7 cellular contexts compared by ENCODE assay signal in genomic region chr2:54657664-54658083, GRCh38.
DNase-seq lines count a peak whose midpoint lies in the region; ATAC-seq, FAIRE-seq and TF ChIP-seq lines count a peak whose summit lies in the region.

No MANE protein-coding gene starts in this region.

- H3K27ac ChIP-seq in H9 (ENCODE audit: insufficient read length, low read depth, low read length), result no peak overlapping the region
- peak overlapping the region; percentile 47 for H3K27ac ChIP-seq in RWPE1
- H3K27ac ChIP-seq in GM12878 (ENCODE audit: control insufficient read depth, insufficient read depth), result no peak overlapping the region

- no peak overlapping the region for H4K5ac ChIP-seq in H9 (ENCODE audit: insufficient read length, low read depth, low read length)

- H3T11ph ChIP-seq in H9 (ENCODE audit: low read length), result no peak overlapping the region

- peak; percentile 51; the same call in 1 of the 2 replicates for TF ChIP-seq RAD21 in GM12878 (IDR thresholded peaks at IDR 0.05; ENCODE audit: insufficient read depth, low read depth, low read length)

- CTCF ChIA-PET in RWPE1 (lab: Yijun Ruan, JAX) (interaction anchor here (0.6 to 3.1 kb wide), 6 partner anchors 29 to 708 kb away, joined by 3 to 10 read pairs (median 4); no protein-coding TSS in a partner anchor), GM12878 (lab: Yijun Ruan, JAX) (interaction anchor here (0.9 to 5.5 kb wide), 14 partner anchors 9 to 551 kb away, joined by 3 to 105 read pairs (median 4); no protein-coding TSS in a partner anchor)

- TF ChIP-seq EP300 in GM12878 (IDR thresholded peaks at IDR 0.05; ENCODE audit: borderline replicate concordance in 1 of 2, control insufficient read depth in 1 of 2, low read depth in 2 of 2, low read length in 2 of 2), result no peak

- peaks cover 32 to 45% of the 10 kb centered on the region in 2 experiments for H3K36me3 ChIP-seq in GM12878 (ENCODE audit: control insufficient read depth in 2 of 2, insufficient read depth in 2 of 2, low read length in 1 of 2)

- H3K79me2 ChIP-seq in H9 (ENCODE audit: insufficient read depth, low read length) (no peaks in the 10 kb centered on the region), GM12878 (ENCODE audit: control insufficient read depth, insufficient read depth, low read length) (no peaks in the 10 kb centered on the region)

- H3K27ac Mint-ChIP-seq in H9, result peak overlapping the region in 1 of 3 experiments; percentile 94; a peak in 1 of 7 replicates
- no peak overlapping the region for H3K27ac Mint-ChIP-seq in stimulated activated naive B cell treated with anti-CD40 and anti-IgM and Interleukin-4, amounts not matched to agents 10 μg/mL and 1 μg/mL and 100 μg/mL, for 72 hours

- peak; percentile 56; the same call in 1 of the 2 replicates for TF ChIP-seq POLR2A in GM12878 (IDR thresholded peaks at IDR 0.05; ENCODE audit: low read depth, low read length)

- H2AFZ ChIP-seq in H9 (ENCODE audit: low read length) (no peak overlapping the region), GM12878 (ENCODE audit: control insufficient read depth, low read depth, low read length) (no peak overlapping the region)

- no peak overlapping the region for H3K23ac ChIP-seq in H9 (ENCODE audit: insufficient read length, low read depth, low read length)

- H3K56ac ChIP-seq in H9 (ENCODE audit: insufficient read length, low read depth, low read length), result no peak overlapping the region

- H3K4me3 Mint-ChIP-seq in H9, result no peak overlapping the region
- H3K4me3 Mint-ChIP-seq in stimulated activated naive B cell treated with anti-CD40 and anti-IgM and Interleukin-4, amounts not matched to agents 10 μg/mL and 1 μg/mL and 100 μg/mL, for 72 hours, result no peak overlapping the region

- no peak overlapping the region for H3K9ac ChIP-seq in H9 (ENCODE audit: extremely low read depth, insufficient read length, low read length)
- H3K9ac ChIP-seq in GM12878 (ENCODE audit: control insufficient read depth, insufficient read depth, low read length), result no peak overlapping the region

- H3K4ac ChIP-seq in H9 (ENCODE audit: low read depth, low read length), result no peak overlapping the region

- POLR2A ChIA-PET in RWPE1 (lab: Yijun Ruan, JAX; ENCODE audit: low non-redundant PET), result no interaction called here
- POLR2A ChIA-PET in GM12878 (lab: Charles Lee), result interaction anchor here (1.0 to 1.7 kb wide), 4 partner anchors 21 to 134 kb away, joined by 3 to 6 read pairs (median 4); no protein-coding TSS in a partner anchor

- H3K27me3 Mint-ChIP-seq in H9 (ENCODE audit: low read depth), result no peaks in the 10 kb centered on the region
- H3K27me3 Mint-ChIP-seq in stimulated activated naive B cell treated with anti-CD40 and anti-IgM and Interleukin-4, amounts not matched to agents 10 μg/mL and 1 μg/mL and 100 μg/mL, for 72 hours, result no peaks in the 10 kb centered on the region

- no peaks in the 10 kb centered on the region for H4K20me1 ChIP-seq in H9 (ENCODE audit: control insufficient read depth, insufficient read depth, insufficient read length)
- no peaks in the 10 kb centered on the region for H4K20me1 ChIP-seq in GM12878 (ENCODE audit: control insufficient read depth, insufficient read depth)

- RAD21 ChIA-PET in GM12878 (lab: Charles Lee; ENCODE audit: unreplicated experiment), result interaction anchor here (0.7 to 3.5 kb wide), 8 partner anchors 9 to 355 kb away, joined by 3 to 38 read pairs (median 5); no protein-coding TSS in a partner anchor

- no peaks in the 10 kb centered on the region for H3K9me3 Mint-ChIP-seq in H9
- H3K9me3 Mint-ChIP-seq in stimulated activated naive B cell treated with anti-CD40 and anti-IgM and Interleukin-4, amounts not matched to agents 10 μg/mL and 1 μg/mL and 100 μg/mL, for 72 hours, result no peaks in the 10 kb centered on the region

- no peak overlapping the region for H4K8ac ChIP-seq in H9 (replicated peaks; ENCODE audit: insufficient read length, low read depth, low read length)

- intact Hi-C loops in GM12878 (cut with micrococcal nuclease; ENCODE audit: unreplicated experiment), result loop anchor here (2.0 to 5.0 kb wide), 2 partner anchors 47 to 135 kb away; no protein-coding TSS in a partner anchor

- no peak overlapping the region for H2BK5ac ChIP-seq in H9 (ENCODE audit: insufficient read length, low read length)

- TF ChIP-seq CTCF in H9 (conservative IDR thresholded peaks at IDR 0.05) (peak; percentile 74), RWPE1 (conservative IDR thresholded peaks at IDR 0.05; ENCODE audit: low read depth) (peak; percentile 55), GM12878 (IDR thresholded peaks at IDR 0.05 in 2 of 3, conservative IDR thresholded peaks at IDR 0.05 in 1 of 3; ENCODE audit: control insufficient read depth in 2 of 3, extremely low read depth in 1 of 3, insufficient read depth in 1 of 3, low read depth in 3 of 3, low read length in 3 of 3) (peak; percentile 50 to 63 (median 60); a peak in 5 of 6 replicates)

- no peak overlapping the region for H2BK15ac ChIP-seq in H9 (ENCODE audit: low read depth, low read length)

- no TSS peak for BruUV-seq in GM12878 (replicated peaks; lab: Mats Ljungman, UMichigan)

- H3K79me1 ChIP-seq in H9 (ENCODE audit: insufficient read depth, low read depth, low read length, poor library complexity, severe bottlenecking), result no peaks in the 10 kb centered on the region

- H3K4me3 ChIP-seq in GM12878, result no peak overlapping the region

- peak; percentile 88 for ATAC-seq in GM12878
- ATAC-seq in stimulated activated naive B cell treated with anti-CD40 and anti-IgM and Interleukin-4, amounts not matched to agents 10 μg/mL and 1 μg/mL and 100 μg/mL, for 72 hours (replicated peaks), result peak; percentile 63 to 80

- H2AK5ac ChIP-seq in H9 (ENCODE audit: insufficient read length, low read length), result no peak overlapping the region

- WGBS in H9 (ENCODE audit: extremely low coverage, insufficient read length, low lambda C conversion rate), result no CpG with 5 or more reads among the region's 12 CpGs
- WGBS in GM12878 (ENCODE audit: insufficient coverage, insufficient replicate concordance, low lambda C conversion rate, missing lambda C conversion rate), result 81% methylated on average over 12 of the region's 12 CpGs

- DNase-seq in Daoy (ENCODE audit: low read depth) (peak; percentile 60), H9 (peak; percentile 62), RWPE1 (ENCODE audit: low spot score) (peak; percentile 44), GM12878 (ENCODE audit: low read depth, low spot score) (no peak), left kidney (ENCODE audit: low read depth, low spot score) (peak; percentile 75), NCI-H2081 treated with DMSO at 0.1 percent for 48 hours (lab: John Stamatoyannopoulos, UW) (no peak)
- no peak for DNase-seq in stimulated activated naive B cell treated with anti-CD40 and anti-IgM and Interleukin-4, amounts not matched to agents 10 μg/mL and 1 μg/mL and 100 μg/mL, for 72 hours

- no peaks in the 10 kb centered on the region for H3K27me3 ChIP-seq in H9 (ENCODE audit: insufficient read depth, low read length)
- H3K27me3 ChIP-seq in GM12878 (replicated peaks in 1 of 2; ENCODE audit: control insufficient read depth in 2 of 2, insufficient read depth in 2 of 2, low read length in 1 of 2), result no peaks in the 10 kb centered on the region

- H3K4me1 Mint-ChIP-seq in H9, result no peaks in the 10 kb centered on the region
- H3K4me1 Mint-ChIP-seq in stimulated activated naive B cell treated with anti-CD40 and anti-IgM and Interleukin-4, amounts not matched to agents 10 μg/mL and 1 μg/mL and 100 μg/mL, for 72 hours, result peaks cover 2 to 4% of the 10 kb centered on the region in 2 donors

- H2BK120ac ChIP-seq in H9 (ENCODE audit: low read depth, low read length, poor library complexity, severe bottlenecking), result no peak overlapping the region

- H3K23me2 ChIP-seq in H9 (ENCODE audit: insufficient read length, low read depth, low read length, poor library complexity, severe bottlenecking), result no peaks in the 10 kb centered on the region

- no peak overlapping the region for H4K91ac ChIP-seq in H9 (ENCODE audit: insufficient read length, low read depth, low read length)

- FAIRE-seq in GM12878 (lab: Jason Lieb, UNC), result no peak

- H3K14ac ChIP-seq in H9 (ENCODE audit: insufficient read depth, low read length), result no peak overlapping the region

- peaks cover 57 to 96% (median 94%) of the 10 kb centered on the region in 3 experiments for H3K36me3 Mint-ChIP-seq in H9 (ENCODE audit: insufficient read depth in 1 of 3, low read depth in 3 of 3)
- peaks cover 42 to 71% of the 10 kb centered on the region in 2 donors for H3K36me3 Mint-ChIP-seq in stimulated activated naive B cell treated with anti-CD40 and anti-IgM and Interleukin-4, amounts not matched to agents 10 μg/mL and 1 μg/mL and 100 μg/mL, for 72 hours

- SMC1A ChIA-PET in GM12878 (lab: Charles Lee; ENCODE audit: uncharacterized antibody, unreplicated experiment), result interaction anchor here (1.0 to 4.7 kb wide), 9 partner anchors 16 to 181 kb away, joined by 3 to 49 read pairs (median 4); no protein-coding TSS in a partner anchor

- no peak overlapping the region for H3K18ac ChIP-seq in H9 (ENCODE audit: insufficient read length, low read depth, low read length)

- H2BK20ac ChIP-seq in H9 (ENCODE audit: low read depth, low read length, poor library complexity, severe bottlenecking), result no peak overlapping the region

- in situ Hi-C loops in GM12878 (cut with MboI), result no loop called here

- H3K4me1 ChIP-seq in H9 (ENCODE audit: insufficient read depth, low read length) (no peaks in the 10 kb centered on the region), GM12878 (ENCODE audit: control insufficient read depth, insufficient read depth, low read length) (no peaks in the 10 kb centered on the region)

- H3K9me3 ChIP-seq in H9 (ENCODE audit: control insufficient read depth, low read depth, low read length), result no peaks in the 10 kb centered on the region
- no peaks in the 10 kb centered on the region for H3K9me3 ChIP-seq in GM12878 (replicated peaks; ENCODE audit: control insufficient read depth, insufficient read depth, low read length)

- H2BK12ac ChIP-seq in H9 (ENCODE audit: insufficient read length, low read depth, low read length), result no peak overlapping the region

- H3K4me2 ChIP-seq in H9 (ENCODE audit: insufficient read depth, insufficient read length, low read length), result no peak overlapping the region
- H3K4me2 ChIP-seq in GM12878 (ENCODE audit: control insufficient read depth, insufficient read depth), result no peak overlapping the region

TF ChIP-seq in GM12878, 131 proteins besides CTCF, POLR2A, EP300 and RAD21 (continues in another document):
- no peak for TF ChIP-seq SRF (IDR thresholded peaks at IDR 0.05; ENCODE audit: low read depth in 2 of 2, low read length in 2 of 2)

Comparison
In these comparisons a context has a peak if more than half of its experiments do, and no peak if none do; other contexts are left out.
1. DNase-seq: peak in Daoy (single experiment), H9 (single experiment), RWPE1 (single experiment) and left kidney (single experiment); none in GM12878 (single experiment), stimulated activated naive B cell treated with anti-CD40 and anti-IgM and Interleukin-4, amounts not matched to agents 10 μg/mL and 1 μg/mL and 100 μg/mL, for 72 hours (single experiment) and NCI-H2081 treated with DMSO at 0.1 percent for 48 hours (single experiment).
2. Peak in every context shown above with its lines, with median percentiles within 50 percentile points of each other: CTCF ChIP-seq.